8 cellular contexts compared by ENCODE assay signal in genomic region chr16:84484579-84485254, GRCh38. TPM values are rescaled to one million over a fixed set of nuclear protein-coding genes. Genes with fewer than 3 reads are reported as not detected.
A peak's percentile ranks its signal among the peaks of the same experiment; 100 is the strongest.
DNase-seq lines count a peak whose midpoint lies in the region; ATAC-seq and TF ChIP-seq lines count a peak whose summit lies in the region.

No MANE protein-coding gene starts in this region.

- CTCF ChIA-PET in CD8-positive, alpha-beta memory T cell (lab: Charles Lee) = no interaction called here

- DNase-seq in AG08395 (ENCODE audit: low spot score) = peak; percentile 69
- no peak for DNase-seq in GM06990 (ENCODE audit: extremely low read depth, insufficient read length)
- peak; percentile 37 for DNase-seq in RWPE2 (ENCODE audit: low spot score)
- peak; percentile 41 for DNase-seq in fibroblast of gingiva (ENCODE audit: low read depth)
- no peak for DNase-seq in CD8-positive, alpha-beta memory T cell

- H3K27me3 ChIP-seq in GM06990 (replicated peaks; ENCODE audit: control insufficient read depth, insufficient read depth, low read length) = no peaks in the 10 kb centered on the region
- no peaks in the 10 kb centered on the region for H3K27me3 ChIP-seq in RWPE2 (ENCODE audit: insufficient read depth, poor library complexity, severe bottlenecking)
- no peaks in the 10 kb centered on the region for H3K27me3 ChIP-seq in neural cell (ENCODE audit: insufficient read depth, low read depth, low read length)
- no peaks in the 10 kb centered on the region for H3K27me3 ChIP-seq in CD8-positive, alpha-beta memory T cell (ENCODE audit: insufficient read depth, low read length, poor library complexity, severe bottlenecking)

- H3F3A ChIP-seq in neural cell (ENCODE audit: insufficient read depth, low read length, poor library complexity, severe bottlenecking) = no peaks in the 10 kb centered on the region

- H3K9me3 ChIP-seq in RWPE2 (ENCODE audit: severe bottlenecking) (no peaks in the 10 kb centered on the region), neural cell (ENCODE audit: low read length) (no peaks in the 10 kb centered on the region)
- H3K9me3 ChIP-seq in CD8-positive, alpha-beta memory T cell (ENCODE audit: low read length) = no peaks in the 10 kb centered on the region

- H3K4me3 Mint-ChIP-seq in CD8-positive, alpha-beta memory T cell = no peak overlapping the region

- TF ChIP-seq CTCF in GM06990 (IDR thresholded peaks at IDR 0.05; ENCODE audit: insufficient read depth, low read length, poor library complexity, severe bottlenecking) (peak; percentile 47), RWPE2 (IDR thresholded peaks at IDR 0.05; ENCODE audit: poor library complexity, severe bottlenecking) (peak; percentile 50), neural cell (IDR thresholded peaks at IDR 0.05; ENCODE audit: poor library complexity, severe bottlenecking) (peak; percentile 84)

- H3K4me1 ChIP-seq in RWPE2 (ENCODE audit: insufficient read depth, poor library complexity, severe bottlenecking) = no peaks in the 10 kb centered on the region
- H3K4me1 ChIP-seq in CD8-positive, alpha-beta memory T cell (ENCODE audit: insufficient read depth, low read length) = no peaks in the 10 kb centered on the region

- H3K4me1 Mint-ChIP-seq in CD8-positive, alpha-beta memory T cell = peaks cover 0 to 6% (median 0%) of the 10 kb centered on the region in 3 donors

- H3K27ac ChIP-seq in RWPE2 (ENCODE audit: poor library complexity, severe bottlenecking) (no peak overlapping the region), neural cell (ENCODE audit: low read length) (no peak overlapping the region)
- H3K27ac ChIP-seq in CD8-positive, alpha-beta memory T cell (ENCODE audit: low read depth, low read length) = no peak overlapping the region

- H3K4me3 ChIP-seq in GM06990 (replicated peaks; ENCODE audit: low read depth, low read length) (no peak overlapping the region), RWPE2 (ENCODE audit: severe bottlenecking) (no peak overlapping the region), neural cell (ENCODE audit: low read length) (no peak overlapping the region)
- H3K4me3 ChIP-seq in CD8-positive, alpha-beta memory T cell (ENCODE audit: low read length) = no peak overlapping the region

- no peaks in the 10 kb centered on the region for H3K27me3 Mint-ChIP-seq in CD8-positive, alpha-beta memory T cell

- H3K36me3 ChIP-seq in GM06990 (ENCODE audit: control insufficient read depth, insufficient read depth, low read length) (peaks cover 6% of the 10 kb centered on the region), RWPE2 (ENCODE audit: low read depth) (peaks cover 100% of the 10 kb centered on the region), neural cell (ENCODE audit: insufficient read depth, low read length) (no peaks in the 10 kb centered on the region)
- no peaks in the 10 kb centered on the region for H3K36me3 ChIP-seq in CD8-positive, alpha-beta memory T cell (ENCODE audit: insufficient read depth, low read length)

- no peak for TF ChIP-seq EP300 in neural cell (conservative IDR thresholded peaks at IDR 0.05; ENCODE audit: poor library complexity, severe bottlenecking)

- no peaks in the 10 kb centered on the region for H3K9me2 ChIP-seq in neural cell (ENCODE audit: insufficient read depth, low read length)

- H3K27ac Mint-ChIP-seq in CD8-positive, alpha-beta memory T cell = no peak overlapping the region

- ATAC-seq in RWPE2 (ENCODE audit: low read depth) (no peak), HG02885 (IDR thresholded peaks at IDR 0.05; ENCODE audit: poor library complexity, unreplicated experiment) (no peak), GM19328 (IDR thresholded peaks at IDR 0.05; ENCODE audit: unreplicated experiment) (no peak)

- H3K9me3 Mint-ChIP-seq in CD8-positive, alpha-beta memory T cell = no peaks in the 10 kb centered on the region

- TF ChIP-seq RAD21 in neural cell (conservative IDR thresholded peaks at IDR 0.05) = peak; percentile 90

- no peak overlapping the region for H3K4me2 ChIP-seq in neural cell (ENCODE audit: low read length)

- H3K36me3 Mint-ChIP-seq in CD8-positive, alpha-beta memory T cell = peaks cover 3 to 78% (median 8%) of the 10 kb centered on the region in 3 donors

- no peaks in the 10 kb centered on the region for H4K20me1 ChIP-seq in neural cell (ENCODE audit: insufficient read depth)

- H3K79me2 ChIP-seq in neural cell (replicated peaks; ENCODE audit: insufficient read depth, low read length) = no peaks in the 10 kb centered on the region

- POLR2A ChIA-PET in CD8-positive, alpha-beta memory T cell (lab: Charles Lee) = interaction anchor here (0.6 kb wide), 1 partner anchor 236 kb away, joined by 5 read pairs; no protein-coding TSS in a partner anchor

- no peak overlapping the region for H3K9ac ChIP-seq in neural cell (ENCODE audit: low read length)

- no peak overlapping the region for H2AFZ ChIP-seq in neural cell (ENCODE audit: low read depth, low read length)

TF ChIP-seq in neural cell, 6 proteins besides CTCF, POLR2A, EP300 and RAD21:
- TF ChIP-seq POLR2AphosphoS5 (IDR thresholded peaks at IDR 0.05) (no peak), SMC3 (conservative IDR thresholded peaks at IDR 0.05; ENCODE audit: poor library complexity) (peak; percentile 85)

RNA-seq across cellular contexts. Expression of gene MEAK7, which starts 19.7 kb away (rescaled TPM):
- 12.4 and 22.1 TPM in 2 replicates for polyA plus RNA-seq in neural cell
- 31.4 and 36.0 TPM in 2 replicates for polyA minus RNA-seq in neural cell
- total RNA-seq in CD8-positive, alpha-beta memory T cell = 1 to 10 TPM; 6.7 to 7.7 TPM
- 7.8 TPM for polyA plus RNA-seq in CD8-positive, alpha-beta memory T cell

Comparison
In these comparisons a context has a peak if more than half of its experiments do, and no peak if none do; other contexts are left out.
1. DNase-seq: peak in AG08395 (single experiment), RWPE2 (single experiment) and fibroblast of gingiva (single experiment); none in GM06990 (single experiment) and CD8-positive, alpha-beta memory T cell (0 of 5).
2. Peak in every context shown above with its lines, with median percentiles within 50 percentile points of each other: CTCF ChIP-seq.